Comparison of ENCODE assay signal across 1 cellular context in genomic region chr1:153945795-153946621, GRCh38.
A peak's percentile ranks its signal among the peaks of the same experiment; 100 is the strongest.
TF ChIP-seq lines count a peak whose summit lies in the region.

No MANE protein-coding gene starts in this region.

TF ChIP-seq in HepG2, 621 proteins besides CTCF, POLR2A, EP300 and RAD21 (continued from another document and continues in another):
- TF ChIP-seq SIN3A (IDR thresholded peaks at IDR 0.05; ENCODE audit: borderline replicate concordance, low read depth, low read length) (0 out of 2 replicates have a peak, but pooled peaks have one; percentile 26), ZNF780A (CRISPR knock-in tag; IDR thresholded peaks at IDR 0.05) (peak; percentile 62; the same call in 1 of the 2 replicates), LBX2 (CRISPR knock-in tag; IDR thresholded peaks at IDR 0.05; ENCODE audit: borderline replicate concordance) (0 out of 2 replicates have a peak, but pooled peaks have one; percentile 41), KLF16 (CRISPR knock-in tag; IDR thresholded peaks at IDR 0.05) (0 out of 4 replicates have a peak, but pooled peaks of 1 of the 2 experiments have one; percentile 9), PHF8 (CRISPR knock-in tag; IDR thresholded peaks at IDR 0.05) (peak; percentile 67; the same call in 1 of the 2 replicates), GABPA (IDR thresholded peaks at IDR 0.05; ENCODE audit: low read depth, low read length) (peak; percentile 52), GABPA (CRISPR knock-in tag; IDR thresholded peaks at IDR 0.05; ENCODE audit: low read depth) (peak; percentile 55), NR0B2 (CRISPR knock-in tag; IDR thresholded peaks at IDR 0.05) (0 out of 2 replicates have a peak, but pooled peaks have one; percentile 23), CHCHD3 (CRISPR knock-in tag; IDR thresholded peaks at IDR 0.05) (no peak), ZNF33B (CRISPR knock-in tag; IDR thresholded peaks at IDR 0.05) (peak; percentile 39; the same call in 1 of the 2 replicates), PHB2 (IDR thresholded peaks at IDR 0.05; ENCODE audit: partially characterized antibody) (no peak), MEIS2 (CRISPR knock-in tag; IDR thresholded peaks at IDR 0.05) (0 out of 2 replicates have a peak, but pooled peaks have one; percentile 22), TRAFD1 (CRISPR knock-in tag; IDR thresholded peaks at IDR 0.05; ENCODE audit: borderline replicate concordance) (0 out of 2 replicates have a peak, but pooled peaks have one; percentile 83), HBP1 (CRISPR knock-in tag; IDR thresholded peaks at IDR 0.05; ENCODE audit: low read depth) (no peak), CEBPZ (IDR thresholded peaks at IDR 0.05; ENCODE audit: low read length) (no peak), THAP11 (CRISPR knock-in tag; IDR thresholded peaks at IDR 0.05) (peak; percentile 51; the same call in 1 of the 2 replicates), ZFP62 (CRISPR knock-in tag; IDR thresholded peaks at IDR 0.05) (no peak), MAX (IDR thresholded peaks at IDR 0.05) (peak; percentile 56; the same call in 1 of the 2 replicates), SAP130 (CRISPR knock-in tag; IDR thresholded peaks at IDR 0.05; ENCODE audit: low read depth) (peak; percentile 59), HNF4G (IDR thresholded peaks at IDR 0.05; ENCODE audit: borderline replicate concordance, low read depth, low read length) (peak; percentile 5), HNF4G (CRISPR knock-in tag; IDR thresholded peaks at IDR 0.05; ENCODE audit: borderline replicate concordance, low read depth) (no peak), HNRNPK (IDR thresholded peaks at IDR 0.05; ENCODE audit: low read depth, low read length, poor library complexity, severe bottlenecking) (peak; percentile 79), ZBTB26 (CRISPR knock-in tag; IDR thresholded peaks at IDR 0.05; ENCODE audit: borderline replicate concordance) (peak; percentile 46; the same call in 1 of the 2 replicates), ZNF597 (CRISPR knock-in tag; IDR thresholded peaks at IDR 0.05) (no peak), ZNF710 (CRISPR knock-in tag; IDR thresholded peaks at IDR 0.05; ENCODE audit: borderline replicate concordance) (peak; percentile 55; the same call in 1 of the 2 replicates), TOPORS (CRISPR knock-in tag; IDR thresholded peaks at IDR 0.05) (0 out of 2 replicates have a peak, but pooled peaks have one; percentile 15), ZC3H13 (CRISPR knock-in tag; IDR thresholded peaks at IDR 0.05) (no peak), MYC (CRISPR knock-in tag; IDR thresholded peaks at IDR 0.05; ENCODE audit: borderline replicate concordance) (peak; percentile 73), ZFX (CRISPR knock-in tag; IDR thresholded peaks at IDR 0.05; ENCODE audit: low read depth) (peak; percentile 48), CREBL2 (CRISPR knock-in tag; IDR thresholded peaks at IDR 0.05; ENCODE audit: borderline replicate concordance) (peak; percentile 13; the same call in 1 of the 2 replicates), ZNF75D (CRISPR knock-in tag; IDR thresholded peaks at IDR 0.05; ENCODE audit: borderline replicate concordance) (no peak), ZNF446 (CRISPR knock-in tag; IDR thresholded peaks at IDR 0.05) (0 out of 2 replicates have a peak, but pooled peaks have one; percentile 55), KDM2A (CRISPR knock-in tag; IDR thresholded peaks at IDR 0.05; ENCODE audit: borderline replicate concordance, low read depth) (peak; percentile 74; the same call in 1 of the 2 replicates), ZNF138 (CRISPR knock-in tag; IDR thresholded peaks at IDR 0.05; ENCODE audit: low read depth) (0 out of 2 replicates have a peak, but pooled peaks have one; percentile 42), KIAA2018 (CRISPR knock-in tag; IDR thresholded peaks at IDR 0.05; ENCODE audit: borderline replicate concordance) (no peak), TGIF2 (CRISPR knock-in tag; IDR thresholded peaks at IDR 0.05) (0 out of 2 replicates have a peak, but pooled peaks have one; percentile 30)
